14 cellular contexts compared by ENCODE assay signal in the genomic region with DNA sequence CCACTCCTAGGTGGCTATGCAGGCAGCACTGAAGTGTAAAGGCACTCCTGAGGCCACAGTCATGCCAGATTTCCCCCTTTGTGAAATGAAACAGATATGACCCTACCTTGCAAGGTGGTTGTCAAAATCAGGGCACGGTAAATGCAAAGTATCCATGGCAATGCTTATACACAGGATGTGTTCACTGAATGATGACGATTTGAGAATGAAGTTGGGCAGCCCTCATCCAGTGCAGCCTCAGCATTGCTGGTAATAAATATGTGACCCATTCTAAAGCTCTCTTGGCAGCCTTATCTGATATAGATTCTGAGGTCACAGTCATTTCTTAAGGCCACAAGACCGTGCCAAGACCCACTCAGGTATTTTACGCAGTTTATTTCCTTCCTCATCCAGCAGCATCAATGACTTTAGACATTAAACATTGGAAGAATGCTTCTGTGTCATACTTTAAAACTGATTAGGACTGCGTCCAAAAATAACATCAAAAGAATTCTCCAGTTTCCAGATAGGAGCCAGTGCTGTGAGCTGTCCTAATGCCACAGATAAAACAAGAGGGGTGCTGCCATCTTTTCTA.
DNase-seq lines count a peak whose midpoint lies in the region; ATAC-seq and TF ChIP-seq lines count a peak whose summit lies in the region.
"Had no signal": no experiment of that assay in that cellular context is flagged by ENCODE, and none has a peak within 500 bp of the region (broad histone marks: within the 10 kb centered on the region; RNA-seq: fewer than 3 reads in every experiment).

No MANE protein-coding gene starts in this region.

- no peaks in the 10 kb centered on the region for H4K20me1 ChIP-seq in IMR-90 (ENCODE audit: insufficient read depth, low read length)

- no peak overlapping the region for H2AFZ ChIP-seq in IMR-90 (replicated peaks; ENCODE audit: low read length, poor library complexity)

- no peak overlapping the region for H3K9ac ChIP-seq in IMR-90 (ENCODE audit: low read depth, low read length)

- TF ChIP-seq CTCF in AG04449 (IDR thresholded peaks at IDR 0.05; ENCODE audit: insufficient read depth, low read length, missing control alignments): no peak
- TF ChIP-seq CTCF in IMR-90 (conservative IDR thresholded peaks at IDR 0.05; ENCODE audit: low read depth, low read length): no peak
- no peak for TF ChIP-seq CTCF in cardiac fibroblast (IDR thresholded peaks at IDR 0.05; ENCODE audit: low read depth, low read length)
- no peak for TF ChIP-seq CTCF in lower lobe of right lung (IDR thresholded peaks at IDR 0.05)

- in situ Hi-C loops in IMR-90 (cut with MboI; ENCODE audit: low sequenced_read_pairs): no loop called here

- no peak overlapping the region for H3K56ac ChIP-seq in IMR-90 (ENCODE audit: extremely low read depth, insufficient read depth, low read length)

- H2AK9ac ChIP-seq in IMR-90 (replicated peaks; ENCODE audit: low read depth, low read length, poor library complexity): no peak overlapping the region

- peak overlapping the region; percentile 58; the same call in 1 of the 2 replicates for H4K5ac ChIP-seq in IMR-90 (ENCODE audit: low read depth, low read length)

- H3K4me2 ChIP-seq in IMR-90 (ENCODE audit: low read depth, low read length): peak overlapping the region; percentile 11; the same call in 1 of the 2 replicates

- H2BK5ac ChIP-seq in IMR-90 (ENCODE audit: low read depth, low read length, poor library complexity, severe bottlenecking): peak overlapping the region; percentile 44

- intact Hi-C loops in IMR-90 (cut with micrococcal nuclease) (no loop called here), lower lobe of right lung (cut with DNase I) (no loop called here)

- POLR2A ChIA-PET in AG04449 (lab: Yijun Ruan, JAX) (interaction anchor here (1.2 to 2.2 kb wide), 4 partner anchors 9 to 52 kb away, joined by 4 to 8 read pairs (median 6); no protein-coding TSS in a partner anchor), IMR-90 (lab: Charles Lee; ENCODE audit: unreplicated experiment) (interaction anchor here (1.0 kb wide), 1 partner anchor 12 kb away, joined by 3 read pairs; no protein-coding TSS in a partner anchor)

- peak overlapping the region; percentile 46 for H3K14ac ChIP-seq in IMR-90 (replicated peaks; ENCODE audit: low read depth, low read length)

- peak overlapping the region; percentile 41 for H2AK5ac ChIP-seq in IMR-90 (ENCODE audit: low read depth, low read length)

- H3K4me3 ChIP-seq in AG04449 (ENCODE audit: low read depth, low read length): no peak overlapping the region
- no peak overlapping the region for H3K4me3 ChIP-seq in IMR-90 (ENCODE audit: insufficient read depth, low read depth, low read length)
- no peak overlapping the region for H3K4me3 ChIP-seq in cardiac fibroblast (replicated peaks in 1 of 2; ENCODE audit: low read depth in 2 of 2, low read length in 2 of 2)
- H3K4me3 ChIP-seq in lower lobe of right lung: no peak overlapping the region
- H3K4me3 ChIP-seq: sigmoid colon had no signal

- H3K4ac ChIP-seq in IMR-90 (ENCODE audit: low read depth, low read length): peak overlapping the region; percentile 47

- WGBS in IMR-90 (ENCODE audit: extremely low coverage in 2 of 2, insufficient read length in 1 of 2), 2 experiments: no CpG with 5 or more reads among the region's 5 CpGs

- TF ChIP-seq RAD21 in IMR-90 (IDR thresholded peaks at IDR 0.05; ENCODE audit: low read length): no peak

- H3K9me1 ChIP-seq in IMR-90 (ENCODE audit: insufficient read depth, low read length): peaks cover 4% of the 10 kb centered on the region; the same call in 1 of the 2 replicates

- dilution Hi-C loops in IMR-90 (cut with HindIII; ENCODE audit: low sequenced_read_pairs, unreplicated experiment): no loop called here

- ATAC-seq in IMR-90 (ENCODE audit: low read depth): peak; percentile 89
- ATAC-seq in lower lobe of right lung: peak; percentile 47 to 55
- ATAC-seq in GM21360 (IDR thresholded peaks at IDR 0.05; ENCODE audit: unreplicated experiment): no peak
- ATAC-seq in HG03439 (IDR thresholded peaks at IDR 0.05; ENCODE audit: unreplicated experiment): no peak
- ATAC-seq in GM21528 (IDR thresholded peaks at IDR 0.05; ENCODE audit: low FRiP score, unreplicated experiment): no peak

- H2BK120ac ChIP-seq in IMR-90 (ENCODE audit: low read depth, low read length): peak overlapping the region; percentile 73

- H2BK20ac ChIP-seq in IMR-90 (ENCODE audit: low read depth, low read length): peak overlapping the region; percentile 63

- no peaks in the 10 kb centered on the region for H3K27me3 ChIP-seq in IMR-90 (ENCODE audit: control insufficient read depth, insufficient read depth, low read length)
- H3K27me3 ChIP-seq in lower lobe of right lung (ENCODE audit: low read depth): no peaks in the 10 kb centered on the region
- H3K27me3 ChIP-seq: sigmoid colon had no signal

- H3K36me3 ChIP-seq in IMR-90 (ENCODE audit: control insufficient read depth, insufficient read depth, low read length) (no peaks in the 10 kb centered on the region), lower lobe of right lung (no peaks in the 10 kb centered on the region)
- H3K36me3 ChIP-seq: sigmoid colon had no signal

- H3K79me1 ChIP-seq in IMR-90 (ENCODE audit: low read depth in 1 of 2, low read length in 2 of 2): no peaks in the 10 kb centered on the region

- peak overlapping the region; percentile 16; the same call in 2 of the 3 replicates for H2BK15ac ChIP-seq in IMR-90 (ENCODE audit: low read depth, low read length)

- peak overlapping the region in 1 of 2 experiments; percentile 46; a peak in 2 of 4 replicates for H4K8ac ChIP-seq in IMR-90 (ENCODE audit: low read depth in 2 of 2, low read length in 2 of 2)

- H3K9me3 ChIP-seq in IMR-90 (ENCODE audit: control insufficient read depth, insufficient read depth, low read length) (peaks cover 2% of the 10 kb centered on the region; the same call in 1 of the 2 replicates), lower lobe of right lung (no peaks in the 10 kb centered on the region)
- H3K9me3 ChIP-seq: sigmoid colon had no signal

- peak overlapping the region; percentile 6; the same call in 1 of the 2 replicates for H3K23ac ChIP-seq in IMR-90 (ENCODE audit: low read depth, low read length)

- H3K27ac ChIP-seq in IMR-90 (ENCODE audit: insufficient read depth, low read length) (peak overlapping the region; percentile 7; the same call in 1 of the 2 replicates), lower lobe of right lung (no peak overlapping the region)
- H3K27ac ChIP-seq: HL-60, sigmoid colon had no signal

- H3K18ac ChIP-seq in IMR-90 (ENCODE audit: low read depth, low read length): peak overlapping the region; percentile 84; the same call in 1 of the 2 replicates

- BruUV-seq in IMR-90 (replicated peaks; lab: Mats Ljungman, UMichigan): no TSS peak

- peak overlapping the region; percentile 62 for H4K91ac ChIP-seq in IMR-90 (ENCODE audit: insufficient read depth, low read depth, low read length)

- TF ChIP-seq POLR2A in IMR-90 (IDR thresholded peaks at IDR 0.05; ENCODE audit: low read depth, low read length): no peak

- DNase-seq in AG04449 (ENCODE audit: low read depth, low spot score): peak; percentile 75
- peak; percentile 90 for DNase-seq in IMR-90
- peak; percentile 75 to 92 for DNase-seq in cardiac fibroblast (ENCODE audit: low read depth in 2 of 2)
- no peak for DNase-seq in lower lobe of right lung
- no peak for DNase-seq in NCI-H2081 treated with DMSO at 0.1 percent for 48 hours (lab: John Stamatoyannopoulos, UW)
- DNase-seq: C1 segment of cervical spinal cord, cortex of kidney, NCI-H2029, SHP77, sigmoid colon had no signal

- CTCF ChIA-PET in AG04449 (lab: Yijun Ruan, JAX) (interaction anchor here (0.8 to 2.0 kb wide), 5 partner anchors 8 to 135 kb away, joined by 3 to 5 read pairs (median 3); no protein-coding TSS in a partner anchor), IMR-90 (lab: Yijun Ruan, JAX) (interaction anchor here (0.7 kb wide), 1 partner anchor 10 kb away, joined by 6 read pairs; no protein-coding TSS in a partner anchor)

- H3K4me1 ChIP-seq in IMR-90 (ENCODE audit: control insufficient read depth, insufficient read depth, low read length) (peaks cover 12% of the 10 kb centered on the region), lower lobe of right lung (no peaks in the 10 kb centered on the region)

TF ChIP-seq in IMR-90, 13 proteins besides CTCF, POLR2A, EP300 and RAD21:
- TF ChIP-seq, protein P1, sequence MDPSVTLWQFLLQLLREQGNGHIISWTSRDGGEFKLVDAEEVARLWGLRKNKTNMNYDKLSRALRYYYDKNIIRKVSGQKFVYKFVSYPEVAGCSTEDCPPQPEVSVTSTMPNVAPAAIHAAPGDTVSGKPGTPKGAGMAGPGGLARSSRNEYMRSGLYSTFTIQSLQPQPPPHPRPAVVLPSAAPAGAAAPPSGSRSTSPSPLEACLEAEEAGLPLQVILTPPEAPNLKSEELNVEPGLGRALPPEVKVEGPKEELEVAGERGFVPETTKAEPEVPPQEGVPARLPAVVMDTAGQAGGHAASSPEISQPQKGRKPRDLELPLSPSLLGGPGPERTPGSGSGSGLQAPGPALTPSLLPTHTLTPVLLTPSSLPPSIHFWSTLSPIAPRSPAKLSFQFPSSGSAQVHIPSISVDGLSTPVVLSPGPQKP (IDR thresholded peaks at IDR 0.05; ENCODE audit: borderline replicate concordance, low read depth, low read length): no peak
- TF ChIP-seq BHLHE40 (IDR thresholded peaks at IDR 0.05; ENCODE audit: low read depth, low read length) (peak; percentile 63), CEBPB (IDR thresholded peaks at IDR 0.05; ENCODE audit: low read depth, low read length) (peak; percentile 2; the same call in 1 of the 2 replicates), MAFK (IDR thresholded peaks at IDR 0.05; ENCODE audit: low read depth, low read length) (peak; percentile 36)
TF ChIP-seq in IMR-90: peak in this region for 3.

Comparison
In these comparisons a context has a peak if more than half of its experiments do, and no peak if none do; other contexts are left out.
1. DNase-seq: peak in AG04449 (single experiment), IMR-90 (single experiment) and cardiac fibroblast (2 of 2); none in lower lobe of right lung (single experiment) and NCI-H2081 treated with DMSO at 0.1 percent for 48 hours (single experiment).
2. ATAC-seq: peak in IMR-90 (single experiment) and lower lobe of right lung (2 of 2); none in GM21360 (single experiment), HG03439 (single experiment) and GM21528 (single experiment).